In genomic region chr4:17315459-17315858, GRCh38 we compare ENCODE assay signal across 16 cellular contexts.
DNase-seq lines count a peak whose midpoint lies in the region; ATAC-seq, FAIRE-seq and TF ChIP-seq lines count a peak whose summit lies in the region.
"Had no signal": no experiment of that assay in that cellular context is flagged by ENCODE, and none has a peak within 500 bp of the region (broad histone marks: within the 10 kb centered on the region; RNA-seq: fewer than 3 reads in every experiment).

No MANE protein-coding gene starts in this region.

- H2AFZ ChIP-seq in H1 (ENCODE audit: low read length) (no peak overlapping the region), trophoblast cell (ENCODE audit: insufficient read depth, low read length, poor library complexity) (no peak overlapping the region)

- H2BK5ac ChIP-seq in H1 (ENCODE audit: low read depth, low read length): no peak overlapping the region
- H2BK5ac ChIP-seq in trophoblast cell (ENCODE audit: low read depth, low read length, poor library complexity): no peak overlapping the region

- H4K8ac ChIP-seq in H1 (ENCODE audit: extremely low read depth, insufficient read depth, low read length): no peak overlapping the region
- no peak overlapping the region for H4K8ac ChIP-seq in trophoblast cell (ENCODE audit: low read depth, low read length)

- H3K14ac ChIP-seq in H1 (ENCODE audit: insufficient read length) (no peak overlapping the region), trophoblast cell (ENCODE audit: low read length) (no peak overlapping the region)

- no peak for TF ChIP-seq POLR2A in H1 (IDR thresholded peaks at IDR 0.05; ENCODE audit: control extremely low read depth in 1 of 2, low read depth in 2 of 2, low read length in 2 of 2)

- peak; percentile 21 to 36; a peak in 3 of 4 replicates for TF ChIP-seq RAD21 in H1 (IDR thresholded peaks at IDR 0.05 in 1 of 2, conservative IDR thresholded peaks at IDR 0.05 in 1 of 2; ENCODE audit: low read depth in 2 of 2, low read length in 2 of 2)

- H3K23ac ChIP-seq in H1 (ENCODE audit: insufficient read length): no peak overlapping the region
- peak overlapping the region; percentile 85 for H3K23ac ChIP-seq in trophoblast cell (ENCODE audit: low read length)

- H3K18ac ChIP-seq in H1 (ENCODE audit: extremely low read depth, low read length) (no peak overlapping the region), trophoblast cell (ENCODE audit: low read length) (no peak overlapping the region)

- H3K4ac ChIP-seq in H1 (replicated peaks; ENCODE audit: insufficient read length, low read depth, low read length) (no peak overlapping the region), trophoblast cell (ENCODE audit: low read depth, low read length) (no peak overlapping the region)

- no peak overlapping the region for H2BK15ac ChIP-seq in H1 (ENCODE audit: low read length)

- no peaks in the 10 kb centered on the region for H3K4me1 ChIP-seq in H1 (replicated peaks in 1 of 4; ENCODE audit: control insufficient read depth in 3 of 4, insufficient read depth in 4 of 4, low read length in 3 of 4)
- H3K4me1 ChIP-seq in trophoblast cell (ENCODE audit: control insufficient read depth in 1 of 2, insufficient read depth in 2 of 2, low read length in 2 of 2): no peaks in the 10 kb centered on the region

- H3K4me2 ChIP-seq in H1 (ENCODE audit: insufficient read depth in 1 of 2, low read depth in 2 of 2, low read length in 2 of 2): no peak overlapping the region
- H3K4me2 ChIP-seq in trophoblast cell (ENCODE audit: low read length): no peak overlapping the region

- CTCF ChIA-PET in H1 (lab: Charles Lee; ENCODE audit: partially characterized antibody): interaction anchor here (0.8 to 1.9 kb wide), 5 partner anchors 9 to 333 kb away, joined by 3 to 7 read pairs (median 3); no protein-coding TSS in a partner anchor

- H4K12ac ChIP-seq in trophoblast cell (ENCODE audit: low read depth, low read length): no peak overlapping the region

- in situ Hi-C loops in brain microvascular endothelial cell (cut with HindIII; ENCODE audit: low pct_ligation_motif_present, low sequenced_read_pairs): no loop called here

- no peaks in the 10 kb centered on the region for H3K23me2 ChIP-seq in H1 (ENCODE audit: low read depth, low read length)

- no peaks in the 10 kb centered on the region for H4K20me1 ChIP-seq in H1 (replicated peaks in 1 of 2; ENCODE audit: control insufficient read depth in 1 of 2, insufficient read depth in 2 of 2, low read length in 2 of 2)

- H2BK12ac ChIP-seq in H1 (ENCODE audit: low read depth, low read length) (no peak overlapping the region), trophoblast cell (ENCODE audit: low read length) (no peak overlapping the region)

- POLR2A ChIA-PET in H1 (lab: Charles Lee; ENCODE audit: partially characterized antibody): no interaction called here

- peak overlapping the region; percentile 32; the same call in 1 of the 2 replicates for H2BK20ac ChIP-seq in H1 (ENCODE audit: low read length)

- H3K36me3 ChIP-seq in H1 (ENCODE audit: control insufficient read depth in 2 of 4, insufficient read depth in 4 of 4, low read length in 3 of 4) (no peaks in the 10 kb centered on the region), trophoblast cell (ENCODE audit: control insufficient read depth in 1 of 2, insufficient read depth in 2 of 2, low read length in 2 of 2) (no peaks in the 10 kb centered on the region), brain microvascular endothelial cell (replicated peaks) (no peaks in the 10 kb centered on the region)

- H4K91ac ChIP-seq in H1 (replicated peaks; ENCODE audit: insufficient read length, low read length) (no peak overlapping the region), trophoblast cell (ENCODE audit: low read depth, low read length) (no peak overlapping the region)

- no peaks in the 10 kb centered on the region for H3K79me1 ChIP-seq in H1 (ENCODE audit: low read depth, low read length)
- no peaks in the 10 kb centered on the region for H3K79me1 ChIP-seq in trophoblast cell (ENCODE audit: low read length)

- H2BK120ac ChIP-seq in H1 (replicated peaks; ENCODE audit: low read depth, low read length) (no peak overlapping the region), trophoblast cell (ENCODE audit: insufficient read depth, low read length, poor library complexity) (no peak overlapping the region)

- H3K56ac ChIP-seq in H1 (replicated peaks; ENCODE audit: insufficient read length, low read depth, low read length): no peak overlapping the region

- H4K5ac ChIP-seq in H1 (ENCODE audit: insufficient read length, low read depth, low read length): no peak overlapping the region

- H3K27me3 ChIP-seq in H1 (replicated peaks in 1 of 4; ENCODE audit: control insufficient read depth in 3 of 4, extremely low read depth in 1 of 4, insufficient read depth in 3 of 4, low read length in 3 of 4): no peaks in the 10 kb centered on the region
- H3K27me3 ChIP-seq in trophoblast cell (ENCODE audit: insufficient read depth, low read length): no peaks in the 10 kb centered on the region
- H3K27me3 ChIP-seq in brain microvascular endothelial cell (replicated peaks): no peaks in the 10 kb centered on the region

- no peak for ATAC-seq in GM19324 (IDR thresholded peaks at IDR 0.05; ENCODE audit: low FRiP score, unreplicated experiment)
- ATAC-seq: Right ventricle myocardium inferior had no signal

- TF ChIP-seq EP300 in H1 (IDR thresholded peaks at IDR 0.05; ENCODE audit: borderline replicate concordance in 1 of 2, low read depth in 2 of 2, low read length in 2 of 2): no peak

- FAIRE-seq in H1 (lab: Jason Lieb, UNC): no peak
- FAIRE-seq: RCC 7860 had no signal

- no peaks in the 10 kb centered on the region for H3K9me3 ChIP-seq in H1 (ENCODE audit: insufficient read depth in 2 of 2, low read depth in 1 of 2, low read length in 1 of 2)
- H3K9me3 ChIP-seq in trophoblast cell (ENCODE audit: insufficient read depth, low read depth, low read length): no peaks in the 10 kb centered on the region

- no peak overlapping the region for H3K9ac ChIP-seq in H1 (replicated peaks in 1 of 4; ENCODE audit: extremely low read depth in 1 of 4, low read depth in 3 of 4, low read length in 3 of 4)
- H3K9ac ChIP-seq in trophoblast cell (ENCODE audit: low read length): peak overlapping the region; percentile 76

- TF ChIP-seq CTCF in H1 (IDR thresholded peaks at IDR 0.05; ENCODE audit: control extremely low read depth in 1 of 3, insufficient read depth in 1 of 3, low read depth in 1 of 3, low read length in 3 of 3) (no peak; a peak in 1 of 4 replicates), brain microvascular endothelial cell (IDR thresholded peaks at IDR 0.05; ENCODE audit: low read depth, low read length, missing control alignments) (no peak)

- H3K27ac ChIP-seq in H1 (ENCODE audit: low read depth, low read length) (no peak overlapping the region), trophoblast cell (ENCODE audit: low read depth, low read length) (no peak overlapping the region), brain microvascular endothelial cell (no peak overlapping the region)
- H3K27ac ChIP-seq: 22Rv1 had no signal

- H3K4me3 ChIP-seq in H1 (ENCODE audit: extremely low read depth in 1 of 4, insufficient read depth in 2 of 4, low read depth in 3 of 4, low read length in 4 of 4): no peak overlapping the region
- H3K4me3 ChIP-seq in trophoblast cell (ENCODE audit: low read depth, low read length): no peak overlapping the region
- no peak overlapping the region for H3K4me3 ChIP-seq in brain microvascular endothelial cell (ENCODE audit: low read depth, low read length)

- H3K79me2 ChIP-seq in H1 (ENCODE audit: control insufficient read depth in 1 of 2, insufficient read depth in 2 of 2, low read length in 2 of 2) (no peaks in the 10 kb centered on the region), trophoblast cell (ENCODE audit: control insufficient read depth, insufficient read depth, low read length, poor library complexity) (no peaks in the 10 kb centered on the region)

- DNase-seq in DMS 273 (lab: John Stamatoyannopoulos, UW; ENCODE audit: unreplicated experiment) (peak; percentile 23), DMS 273 treated with DMSO at 0.1 percent for 48 hours (lab: John Stamatoyannopoulos, UW) (no peak), M059J (ENCODE audit: low read depth) (peak; percentile 29), H1 (ENCODE audit: low read depth in 1 of 2, low spot score in 2 of 2) (no peak), trophoblast cell (no peak), brain microvascular endothelial cell (no peak), SHP77 treated with DMSO at 0.1 percent for 48 hours (lab: John Stamatoyannopoulos, UW) (no peak)
- DNase-seq: KG1, NCI-H1417, NCI-H187, NCI-H226, SW 1271 had no signal

- H2AK5ac ChIP-seq in H1 (ENCODE audit: low read depth, low read length) (no peak overlapping the region; the same call in 1 of the 2 replicates), trophoblast cell (ENCODE audit: low read length) (no peak overlapping the region)

TF ChIP-seq in H1, 55 proteins besides CTCF, POLR2A, EP300 and RAD21 (continues in another document):
- no peak for TF ChIP-seq EGR1 (IDR thresholded peaks at IDR 0.05; ENCODE audit: borderline replicate concordance, low read depth, low read length)
- TF ChIP-seq RFX5 (IDR thresholded peaks at IDR 0.05; ENCODE audit: borderline replicate concordance, low read depth, low read length): no peak
- no peak for TF ChIP-seq SP1 (IDR thresholded peaks at IDR 0.05; ENCODE audit: low read depth, low read length)
- TF ChIP-seq TAF1 (IDR thresholded peaks at IDR 0.05; ENCODE audit: low read depth, low read length): no peak
- no peak for TF ChIP-seq E2F6 (IDR thresholded peaks at IDR 0.05)
- no peak for TF ChIP-seq NANOG (IDR thresholded peaks at IDR 0.05; ENCODE audit: insufficient read depth, low read depth, low read length, poor library complexity, severe bottlenecking)
- no peak for TF ChIP-seq TBP (IDR thresholded peaks at IDR 0.05; ENCODE audit: low read depth, low read length)
- no peak for TF ChIP-seq CHD1 (IDR thresholded peaks at IDR 0.05; ENCODE audit: low read depth, low read length)

Comparison
In these comparisons a context has a peak if more than half of its experiments do, and no peak if none do; other contexts are left out.
1. DNase-seq: peak in DMS 273 (single experiment) and M059J (single experiment); none in DMS 273 treated with DMSO at 0.1 percent for 48 hours (single experiment), H1 (0 of 2), trophoblast cell (0 of 2), brain microvascular endothelial cell (single experiment) and SHP77 treated with DMSO at 0.1 percent for 48 hours (single experiment).